Comparison of ENCODE assay signal across 9 cellular contexts in genomic region chr14:24309538-24310386, GRCh38. TPM values are rescaled to one million over a fixed set of nuclear protein-coding genes. Genes with fewer than 3 reads are reported as not detected.
A peak's percentile ranks its signal among the peaks of the same experiment; 100 is the strongest.
DNase-seq lines count a peak whose midpoint lies in the region; TF ChIP-seq lines count a peak whose summit lies in the region.
"Had no signal": no experiment of that assay in that cellular context is flagged by ENCODE, and none has a peak within 500 bp of the region (broad histone marks: within the 10 kb centered on the region; RNA-seq: fewer than 3 reads in every experiment).

Gene LTB4R2 (plus strand): TSS chr14:24310140. CDS start chr14:24310665, 525 bp downstream.

- peaks cover 66% of the 10 kb centered on the region for H3K36me3 Mint-ChIP-seq in activated CD4-positive, alpha-beta T cell treated with anti-CD3 and anti-CD28 coated beads, Interleukin-2, amount 10 ng/mL, durations not matched to agents 7 days and 5 days (ENCODE audit: low read depth)
- H3K36me3 Mint-ChIP-seq in activated naive CD8-positive, alpha-beta T cell treated with anti-CD3 and anti-CD28 coated beads for 36 hours, result peaks cover 42% of the 10 kb centered on the region
- peaks cover 22% of the 10 kb centered on the region for H3K36me3 Mint-ChIP-seq in type B pancreatic cell

- no peaks in the 10 kb centered on the region for H3K27me3 Mint-ChIP-seq in activated CD4-positive, alpha-beta T cell treated with anti-CD3 and anti-CD28 coated beads, Interleukin-2, amount 10 ng/mL, durations not matched to agents 7 days and 5 days
- no peaks in the 10 kb centered on the region for H3K27me3 Mint-ChIP-seq in activated naive CD8-positive, alpha-beta T cell treated with anti-CD3 and anti-CD28 coated beads for 36 hours
- no peaks in the 10 kb centered on the region for H3K27me3 Mint-ChIP-seq in type B pancreatic cell

- DNase-seq in activated CD4-positive, alpha-beta T cell treated with anti-CD3 and anti-CD28 coated beads, Interleukin-2, amount 10 ng/mL, durations not matched to agents 7 days and 5 days, result no peak
- DNase-seq in activated CD4-positive, alpha-beta T cell treated with anti-CD3 and anti-CD28 coated beads for 1 hour, result no peak
- DNase-seq in activated naive CD8-positive, alpha-beta T cell treated with anti-CD3 and anti-CD28 coated beads for 36 hours, result no peak
- no peak for DNase-seq in substantia nigra (lab: John Stamatoyannopoulos, UW)
- no peak for DNase-seq in NCI-H2196 (lab: John Stamatoyannopoulos, UW; ENCODE audit: unreplicated experiment)
- no peak for DNase-seq in NCI-H187 (lab: John Stamatoyannopoulos, UW)
- DNase-seq in type B pancreatic cell (ENCODE audit: extremely low spot score, unreplicated experiment), result no peak
- DNase-seq: NCI-H2081 treated with DMSO at 0.1 percent for 48 hours had no signal

- CTCF ChIA-PET in activated CD4-positive, alpha-beta T cell treated with anti-CD3 and anti-CD28 coated beads, Interleukin-2, amount 10 ng/mL, durations not matched to agents 7 days and 5 days (lab: Charles Lee), result interaction anchor here (0.7 to 9.6 kb wide), 21 partner anchors 9 to 149 kb away, joined by 3 to 136 read pairs (median 6); partner anchors contain the start of genes CHMP4A, DHRS1, IRF9 and MDP1

- H3K4me3 Mint-ChIP-seq in activated CD4-positive, alpha-beta T cell treated with anti-CD3 and anti-CD28 coated beads, Interleukin-2, amount 10 ng/mL, durations not matched to agents 7 days and 5 days, result peak within 1 kb of the TSS; percentile 77
- H3K4me3 Mint-ChIP-seq in activated naive CD8-positive, alpha-beta T cell treated with anti-CD3 and anti-CD28 coated beads for 36 hours, result peak within 1 kb of the TSS; percentile 73
- H3K4me3 Mint-ChIP-seq in type B pancreatic cell, result no peak within 1 kb of the TSS

- H3K4me1 Mint-ChIP-seq in activated CD4-positive, alpha-beta T cell treated with anti-CD3 and anti-CD28 coated beads, Interleukin-2, amount 10 ng/mL, durations not matched to agents 7 days and 5 days, result peaks cover 70% of the 10 kb centered on the region
- H3K4me1 Mint-ChIP-seq in activated naive CD8-positive, alpha-beta T cell treated with anti-CD3 and anti-CD28 coated beads for 36 hours, result peaks cover 58% of the 10 kb centered on the region
- H3K4me1 Mint-ChIP-seq in type B pancreatic cell (ENCODE audit: unreplicated experiment), result peaks cover 7% of the 10 kb centered on the region

- peak within 1 kb of the TSS; percentile 87 for H3K27ac Mint-ChIP-seq in activated CD4-positive, alpha-beta T cell treated with anti-CD3 and anti-CD28 coated beads, Interleukin-2, amount 10 ng/mL, durations not matched to agents 7 days and 5 days
- peak within 1 kb of the TSS; percentile 73 for H3K27ac Mint-ChIP-seq in activated naive CD8-positive, alpha-beta T cell treated with anti-CD3 and anti-CD28 coated beads for 36 hours
- H3K27ac Mint-ChIP-seq in type B pancreatic cell, result no peak within 1 kb of the TSS

- H3K9me3 Mint-ChIP-seq in activated CD4-positive, alpha-beta T cell treated with anti-CD3 and anti-CD28 coated beads, Interleukin-2, amount 10 ng/mL, durations not matched to agents 7 days and 5 days, result no peaks in the 10 kb centered on the region
- no peaks in the 10 kb centered on the region for H3K9me3 Mint-ChIP-seq in activated naive CD8-positive, alpha-beta T cell treated with anti-CD3 and anti-CD28 coated beads for 36 hours
- no peaks in the 10 kb centered on the region for H3K9me3 Mint-ChIP-seq in type B pancreatic cell

- peak within 1 kb of the TSS; percentile 78 for H3K27ac ChIP-seq in layer of hippocampus (ENCODE audit: low read depth, low read length)
- H3K27ac ChIP-seq in substantia nigra (ENCODE audit: low read depth, low read length, poor library complexity, severe bottlenecking), result peak within 1 kb of the TSS; percentile 59

- POLR2A ChIA-PET in activated CD4-positive, alpha-beta T cell treated with anti-CD3 and anti-CD28 coated beads, Interleukin-2, amount 10 ng/mL, durations not matched to agents 7 days and 5 days (lab: Charles Lee), result interaction anchor here (0.7 kb wide), 1 partner anchor 9 kb away, joined by 4 read pairs; the partner anchor contains the start of gene NOP9

- H3K27me3 ChIP-seq in layer of hippocampus (ENCODE audit: control insufficient read depth, insufficient read depth, low read length), result no peaks in the 10 kb centered on the region

- no peak for TF ChIP-seq CTCF in type B pancreatic cell (conservative IDR thresholded peaks at IDR 0.05)

RNA-seq across cellular contexts. Expression of gene LTB4R2, which starts in this region (rescaled TPM):
- total RNA-seq in activated CD4-positive, alpha-beta T cell treated with anti-CD3 and anti-CD28 coated beads, Interleukin-2, amount 10 ng/mL, durations not matched to agents 7 days and 5 days, result 10 to 100 TPM; 18.6 to 21.7 TPM
- 10 to 100 TPM; 11.5 TPM for total RNA-seq in activated naive CD8-positive, alpha-beta T cell treated with anti-CD3 and anti-CD28 coated beads for 36 hours
- 6.5 and 9.4 TPM in 2 replicates for total RNA-seq in type B pancreatic cell (ENCODE audit: low replicate concordance)
